ENCODE assay signal across 8 cellular contexts in the genomic region with DNA sequence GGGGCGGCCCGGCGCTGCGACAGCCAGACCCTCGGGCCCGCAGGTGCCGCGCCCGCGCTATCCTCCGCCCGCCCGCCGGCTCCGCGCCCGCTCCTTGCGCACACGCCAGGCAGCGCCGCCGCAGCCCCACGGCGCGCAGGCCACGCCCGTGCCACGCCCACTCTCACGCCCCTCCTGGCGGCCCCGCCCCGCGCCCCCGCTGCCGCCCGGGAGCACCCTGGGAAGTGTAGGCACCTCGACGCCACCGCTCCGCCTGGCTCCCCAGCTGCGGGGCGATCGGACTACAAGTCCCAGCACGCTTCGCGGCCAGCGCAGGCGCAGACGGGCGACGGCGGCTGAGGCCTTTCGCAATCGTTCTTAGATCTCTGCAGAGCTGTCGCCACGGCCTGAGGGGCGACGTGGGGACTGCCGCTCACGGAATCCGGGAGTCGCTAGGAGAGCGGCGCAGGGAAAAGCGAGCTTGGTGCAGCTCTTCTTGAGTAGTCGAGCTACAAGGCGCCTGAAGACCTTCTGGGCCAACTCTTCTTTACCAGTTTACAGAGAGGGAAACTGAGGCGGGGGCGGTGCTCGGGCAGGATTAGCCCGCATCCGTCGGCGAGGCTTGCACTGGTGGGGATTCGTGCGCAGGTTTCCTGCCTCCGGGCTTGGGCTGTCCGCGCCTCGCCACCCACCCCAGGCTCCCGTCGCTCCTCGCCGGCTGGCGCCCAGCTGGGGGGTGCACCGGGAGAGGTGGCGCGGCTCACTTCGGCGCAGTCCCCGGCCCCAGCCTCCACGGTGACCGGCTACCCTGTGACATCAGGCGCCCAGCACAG. TPM values are rescaled to one million over a fixed set of nuclear protein-coding genes. Genes with fewer than 3 reads are reported as not detected.
DNase-seq lines count a peak whose midpoint lies in the region; ATAC-seq and TF ChIP-seq lines count a peak whose summit lies in the region.

A gene (minus strand): TSS at position 104 of the 812 bp plus-strand sequence. CDS start 124 bp downstream, outside the sequence.

- TF ChIP-seq POLR2A in lower leg skin (IDR thresholded peaks at IDR 0.05) = no peak

- POLR2A ChIA-PET in activated CD4-positive, alpha-beta memory T cell treated with anti-CD3 and anti-CD28 coated beads for 36 hours (lab: Charles Lee) = interaction anchor here (1.2 kb wide), 2 partner anchors 40 kb away, joined by 3 to 5 read pairs; a partner anchor contains a TSS

- H3K36me3 Mint-ChIP-seq in activated CD4-positive, alpha-beta memory T cell treated with anti-CD3 and anti-CD28 coated beads for 36 hours = no peaks in the 10 kb centered on the region

- peak; percentile 99 for DNase-seq in CD1c-positive myeloid dendritic cell (ENCODE audit: extremely low spot score)
- DNase-seq in NCI-H774 (lab: John Stamatoyannopoulos, UW) = peak; percentile 96
- DNase-seq in activated CD4-positive, alpha-beta memory T cell treated with anti-CD3 and anti-CD28 coated beads for 36 hours = peak; percentile 99
- DNase-seq in lower leg skin (ENCODE audit: low spot score in 2 of 2) = peak; percentile 97 to 99
- DNase-seq in stimulated activated CD4-positive, alpha-beta T cell treated with anti-CD3 and anti-CD28 coated beads, Interleukin-4, amount 100 ng/mL, for 4 hours = peak; percentile 98 to 99

- intact Hi-C loops in activated CD4-positive, alpha-beta memory T cell treated with anti-CD3 and anti-CD28 coated beads for 36 hours (cut with micrococcal nuclease) = loop anchor here (1.0 to 5.0 kb wide), 3 partner anchors 38 to 281 kb away; a partner anchor contains a TSS
- intact Hi-C loops in lower leg skin (cut with DNase I; ENCODE audit: low total_unique reads) = no loop called here

- peak within 1 kb of the TSS; percentile 99 for H3K4me3 Mint-ChIP-seq in activated CD4-positive, alpha-beta memory T cell treated with anti-CD3 and anti-CD28 coated beads for 36 hours

- peaks cover 0 to 22% of the 10 kb centered on the region in 2 donors for H3K4me1 ChIP-seq in duodenal mucosa (ENCODE audit: control insufficient read depth in 1 of 2, insufficient read depth in 2 of 2, low read length in 2 of 2)

- no peaks in the 10 kb centered on the region for H3K9me3 Mint-ChIP-seq in activated CD4-positive, alpha-beta memory T cell treated with anti-CD3 and anti-CD28 coated beads for 36 hours

- peaks cover 5% of the 10 kb centered on the region for H3K27me3 Mint-ChIP-seq in activated CD4-positive, alpha-beta memory T cell treated with anti-CD3 and anti-CD28 coated beads for 36 hours

- CTCF ChIA-PET in activated CD4-positive, alpha-beta memory T cell treated with anti-CD3 and anti-CD28 coated beads for 36 hours (lab: Charles Lee) = interaction anchor here (1.0 to 2.4 kb wide), 4 partner anchors 12 to 83 kb away, joined by 3 to 11 read pairs (median 4); no protein-coding TSS in a partner anchor

- H3K4me3 ChIP-seq in duodenal mucosa (ENCODE audit: low read depth in 1 of 2, low read length in 2 of 2) (peak within 1 kb of the TSS; percentile 87 to 94), lower leg skin (ENCODE audit: low read depth, poor library complexity, severe bottlenecking) (peak within 1 kb of the TSS; percentile 53)

- H3K9ac ChIP-seq in duodenal mucosa (ENCODE audit: low read depth in 1 of 2, low read length in 2 of 2) = peak within 1 kb of the TSS; percentile 68 to 87

- H3K27me3 ChIP-seq in duodenal mucosa (ENCODE audit: control insufficient read depth in 1 of 2, insufficient read depth in 2 of 2, low read length in 2 of 2) = peaks cover 0 to 11% of the 10 kb centered on the region in 2 donors

- peak within 1 kb of the TSS; percentile 57 for H3K27ac Mint-ChIP-seq in activated CD4-positive, alpha-beta memory T cell treated with anti-CD3 and anti-CD28 coated beads for 36 hours

- WGBS in lower leg skin, 2 donors = 0 to 1% methylated on average over 9 to 65 of the region's 94 CpGs

- peaks cover 16% of the 10 kb centered on the region for H3K4me1 Mint-ChIP-seq in activated CD4-positive, alpha-beta memory T cell treated with anti-CD3 and anti-CD28 coated beads for 36 hours (ENCODE audit: low read depth)

- H3K27ac ChIP-seq in duodenal mucosa (ENCODE audit: low read depth, low read length) = peak within 1 kb of the TSS; percentile 13

- TF ChIP-seq CTCF in lower leg skin (IDR thresholded peaks at IDR 0.05) = no peak

- no peaks in the 10 kb centered on the region for H3K9me3 ChIP-seq in duodenal mucosa (ENCODE audit: control insufficient read depth in 1 of 2, low read length in 2 of 2)

- no peaks in the 10 kb centered on the region for H3K36me3 ChIP-seq in duodenal mucosa (ENCODE audit: control insufficient read depth in 1 of 2, insufficient read depth in 2 of 2, low read length in 2 of 2)

- ATAC-seq in GM19438 (IDR thresholded peaks at IDR 0.05; ENCODE audit: low read depth, unreplicated experiment) (peak; percentile 92), HG03571 (IDR thresholded peaks at IDR 0.05; ENCODE audit: unreplicated experiment) (peak; percentile 96)

RNA-seq across cellular contexts. Expression of the gene that starts here (rescaled TPM):
- total RNA-seq in activated CD4-positive, alpha-beta memory T cell treated with anti-CD3 and anti-CD28 coated beads for 36 hours = under 1 TPM; 0.55 to 0.63 TPM
- total RNA-seq in lower leg skin = 10 to 100 TPM; 10.6 to 31.7 (median 20.3) TPM

Comparison
In these comparisons a context has a peak if more than half of its experiments do, and no peak if none do; other contexts are left out.
1. Peak in every context shown above with its lines: DNase-seq, ATAC-seq, H3K4me3 ChIP-seq and H3K27ac ChIP-seq.
2. RNA of the gene that starts here (total RNA-seq): 10.6 to 31.7 TPM in lower leg skin; 0.55 to 0.63 TPM in activated CD4-positive, alpha-beta memory T cell treated with anti-CD3 and anti-CD28 coated beads for 36 hours; every median in the first group is over 4 times any median in the second.
3. Peak in DNase-seq in activated CD4-positive, alpha-beta memory T cell treated with anti-CD3 and anti-CD28 coated beads for 36 hours; RNA of the gene not detected or under 1 TPM.